ENCODE assay signal across 1 cellular context in genomic region chr5:172795401-172795977, GRCh38.
TF ChIP-seq lines count a peak whose summit lies in the region.

No MANE protein-coding gene starts in this region.

TF ChIP-seq in IMR-90, 13 proteins besides CTCF, POLR2A, EP300 and RAD21:
- TF ChIP-seq FOS (IDR thresholded peaks at IDR 0.05; ENCODE audit: low read depth, low read length) (peak; percentile 83), CEBPB (IDR thresholded peaks at IDR 0.05; ENCODE audit: low read depth, low read length) (peak; percentile 47; the same call in 1 of the 2 replicates), MAZ (IDR thresholded peaks at IDR 0.05; ENCODE audit: borderline replicate concordance, low read depth, low read length) (peak; percentile 67), CHD1 (IDR thresholded peaks at IDR 0.05; ENCODE audit: low read depth, low read length) (no peak), MAFK (IDR thresholded peaks at IDR 0.05; ENCODE audit: low read depth, low read length) (no peak), RCOR1 (IDR thresholded peaks at IDR 0.05; ENCODE audit: insufficient replicate concordance, low read length) (no peak), BHLHE40 (IDR thresholded peaks at IDR 0.05; ENCODE audit: low read depth, low read length) (peak; percentile 52)
